Comparison of ENCODE assay signal across 26 cellular contexts in genomic region chr6:45563092-45563491, GRCh38.
DNase-seq lines count a peak whose midpoint lies in the region; FAIRE-seq and TF ChIP-seq lines count a peak whose summit lies in the region.
"Had no signal": no experiment of that assay in that cellular context is flagged by ENCODE, and none has a peak within 500 bp of the region (broad histone marks: within the 10 kb centered on the region; RNA-seq: fewer than 3 reads in every experiment).

No MANE protein-coding gene starts in this region.

- H3K36me3 ChIP-seq in A673 (ENCODE audit: insufficient read depth, low read length, poor library complexity, severe bottlenecking) = no peaks in the 10 kb centered on the region
- H3K36me3 ChIP-seq: BE2C, HAP-1 had no signal

- peak; percentile 34 for DNase-seq in amniotic epithelial cell (ENCODE audit: low read depth)
- DNase-seq in choroid plexus epithelial cell (ENCODE audit: low read depth) = peak; percentile 56
- DNase-seq in fibroblast of villous mesenchyme (ENCODE audit: low read depth) = peak; percentile 36
- DNase-seq in stimulated activated CD4-positive, alpha-beta T cell treated with anti-CD3 and anti-CD28 coated beads, Interleukin-15, amount 100 ng/mL, for 24 hours = no peak
- DNase-seq in H54 (ENCODE audit: insufficient read length, low spot score) = no peak
- no peak for DNase-seq in Kasumi-1 (lab: John Stamatoyannopoulos, UW)
- no peak for DNase-seq in A673 (ENCODE audit: low spot score)
- DNase-seq: BE2C; DMS53; GM23248; MM.1S; NCI-H1048; NCI-H1436; NCI-H187 treated with DMSO at 0.1 percent for 48 hours; NCI-H226; NCI-H524; NCI-H774; NK-92 treated with Interleukin-12 subunit alpha and Interleukin-12 subunit beta, amount 100 ng/mL, for 24 hours; SJCRH30 had no signal

- no peak overlapping the region for H3K27ac ChIP-seq in A673 (ENCODE audit: low read depth, low read length, poor library complexity, severe bottlenecking)
- H3K27ac ChIP-seq: A549, GM23248, HL-60, SJCRH30 had no signal

- TF ChIP-seq CTCF in choroid plexus epithelial cell (conservative IDR thresholded peaks at IDR 0.05; ENCODE audit: low read depth, low read length) (no peak), fibroblast of villous mesenchyme (IDR thresholded peaks at IDR 0.05; ENCODE audit: insufficient read depth, low read depth, low read length) (no peak), nephron (IDR thresholded peaks at IDR 0.05; ENCODE audit: unreplicated experiment in 3 of 3) (no peak), A673 (conservative IDR thresholded peaks at IDR 0.05; ENCODE audit: low read depth, low read length) (no peak)

- H3K27me3 ChIP-seq in A673 (replicated peaks; ENCODE audit: insufficient read depth, low read depth, low read length, poor library complexity) = no peaks in the 10 kb centered on the region
- H3K27me3 ChIP-seq: BE2C, SJCRH30 had no signal

- CTCF ChIA-PET in A673 (lab: Charles Lee) = no interaction called here

- H3K4me1 ChIP-seq in A673 (ENCODE audit: insufficient read depth, low read length, poor library complexity, severe bottlenecking) = no peaks in the 10 kb centered on the region
- H3K4me1 ChIP-seq: A549, BE2C had no signal

- H3K9me3 ChIP-seq in A673 (ENCODE audit: low read depth, low read length, poor library complexity, severe bottlenecking) = no peaks in the 10 kb centered on the region
- H3K9me3 ChIP-seq: A549, BE2C, SJCRH30 had no signal

- intact Hi-C loops in A673 (cut with micrococcal nuclease; ENCODE audit: unreplicated experiment) = no loop called here

- H3K9me3 Mint-ChIP-seq in nephron = no peaks in the 10 kb centered on the region

- no TSS peak for BruUV-seq in A673 (replicated peaks; lab: Mats Ljungman, UMichigan)

- POLR2A ChIA-PET in A673 (lab: Charles Lee; ENCODE audit: low non-redundant PET) = no interaction called here

- no peak for FAIRE-seq in H54 (lab: Jason Lieb, UNC)
- FAIRE-seq: A549, D721Med, HepG2, K562 had no signal

- no peak for TF ChIP-seq POLR2A in H54 (IDR thresholded peaks at IDR 0.05; ENCODE audit: low read depth, low read length)

- no peak overlapping the region for H3K4me3 ChIP-seq in choroid plexus epithelial cell (ENCODE audit: low read depth, low read length)
- no peak overlapping the region for H3K4me3 ChIP-seq in fibroblast of villous mesenchyme (ENCODE audit: low read depth, low read length)
- no peak overlapping the region for H3K4me3 ChIP-seq in A673 (ENCODE audit: low read depth, low read length, poor library complexity, severe bottlenecking)
- H3K4me3 ChIP-seq: A549, GM23248, HAP-1, K562, SJCRH30 had no signal

- H3K4me1 Mint-ChIP-seq in nephron = peaks cover 33% of the 10 kb centered on the region

- H3K4me3 Mint-ChIP-seq in nephron = peak overlapping the region in 1 of 3 experiments; percentile 26

- H3K27me3 Mint-ChIP-seq in nephron (ENCODE audit: low read depth) = peaks cover 13% of the 10 kb centered on the region

- H3K27ac Mint-ChIP-seq in nephron = peak overlapping the region; percentile 8 to 54 (median 15)

- no peaks in the 10 kb centered on the region for H3K36me3 Mint-ChIP-seq in nephron (ENCODE audit: low read depth)

Comparison
In these comparisons a context has a peak if more than half of its experiments do, and no peak if none do; other contexts are left out.
1. DNase-seq: peak in amniotic epithelial cell (single experiment), choroid plexus epithelial cell (single experiment) and fibroblast of villous mesenchyme (single experiment); none in stimulated activated CD4-positive, alpha-beta T cell treated with anti-CD3 and anti-CD28 coated beads, Interleukin-15, amount 100 ng/mL, for 24 hours (single experiment), H54 (single experiment), Kasumi-1 (0 of 2) and A673 (single experiment).